8 cellular contexts compared by ENCODE assay signal in the genomic region with DNA sequence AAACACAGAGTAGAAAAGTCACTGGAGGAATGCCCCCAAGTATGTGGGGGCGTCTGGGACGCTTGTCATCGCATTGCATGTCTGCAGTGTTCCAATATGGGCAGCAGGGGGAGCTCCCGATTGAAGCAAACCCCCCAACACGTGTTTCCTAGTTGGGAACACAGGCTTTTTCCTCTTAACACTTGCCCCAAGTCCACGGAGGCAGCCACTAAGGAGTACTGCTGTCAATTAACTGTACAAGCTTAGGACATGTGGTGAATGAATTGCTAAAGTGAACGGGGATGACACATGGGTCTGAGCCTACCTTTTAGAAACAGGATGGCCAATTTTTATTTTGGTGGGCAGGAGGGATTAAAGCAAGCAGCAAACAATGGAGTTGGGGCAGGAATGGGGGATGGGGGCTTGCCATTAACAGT. TPM values are rescaled to one million over a fixed set of nuclear protein-coding genes. Genes with fewer than 3 reads are reported as not detected.
A peak's percentile ranks its signal among the peaks of the same experiment; 100 is the strongest.
DNase-seq lines count a peak whose midpoint lies in the region; ATAC-seq lines count a peak whose summit lies in the region.

No MANE protein-coding gene starts in this region.

- peak; percentile 35 for DNase-seq in Right ventricle myocardium superior
- no peak for DNase-seq in Right ventricle myocardium inferior (ENCODE audit: missing footprints)
- DNase-seq in HuH-7 (ENCODE audit: low spot score): peak; percentile 28
- DNase-seq in SW 1271 (lab: John Stamatoyannopoulos, UW): peak; percentile 7 to 23
- DNase-seq in foreskin melanocyte: peak; percentile 21
- peak; percentile 61 for DNase-seq in putamen (ENCODE audit: low spot score)
- DNase-seq in activated CD4-positive, CD25-positive, alpha-beta regulatory T cell treated with anti-CD3 and anti-CD28 coated beads, Interleukin-2, amount 50 U/mL, for 72 hours: no peak

- intact Hi-C loops in Right ventricle myocardium superior (cut with DNase I) (no loop called here), Right ventricle myocardium inferior (cut with DNase I) (no loop called here)

- ATAC-seq in Right ventricle myocardium superior (ENCODE audit: poor library complexity) (no peak), Right ventricle myocardium inferior (no peak), GM21447 (IDR thresholded peaks at IDR 0.05; ENCODE audit: unreplicated experiment) (peak; percentile 56)

RNA-seq across cellular contexts. Expression of a gene that starts 2.2 kb away (rescaled TPM):
- total RNA-seq in Right ventricle myocardium superior (not detected), Right ventricle myocardium inferior (0.05 TPM)

Comparison
In these comparisons a context has a peak if more than half of its experiments do, and no peak if none do; other contexts are left out.
1. DNase-seq: peak in Right ventricle myocardium superior (single experiment), HuH-7 (single experiment), SW 1271 (2 of 2), foreskin melanocyte (single experiment) and putamen (single experiment); none in Right ventricle myocardium inferior (single experiment) and activated CD4-positive, CD25-positive, alpha-beta regulatory T cell treated with anti-CD3 and anti-CD28 coated beads, Interleukin-2, amount 50 U/mL, for 72 hours (single experiment).